In genomic region chr22:45971389-45972028, GRCh38 we compare ENCODE assay signal across 15 cellular contexts. TPM values are rescaled to one million over a fixed set of nuclear protein-coding genes. Genes with fewer than 3 reads are reported as not detected.
DNase-seq lines count a peak whose midpoint lies in the region; ATAC-seq, FAIRE-seq and TF ChIP-seq lines count a peak whose summit lies in the region.
"Had no signal": no experiment of that assay in that cellular context is flagged by ENCODE, and none has a peak within 500 bp of the region (broad histone marks: within the 10 kb centered on the region; RNA-seq: fewer than 3 reads in every experiment).

No MANE protein-coding gene starts in this region.

- FAIRE-seq in GM19239 (lab: Jason Lieb, UNC), result no peak

- no peak for TF ChIP-seq POLR2A in prostate gland (IDR thresholded peaks at IDR 0.05)

- H3K4me3 ChIP-seq in BE2C (ENCODE audit: low read depth, low read length), result peak overlapping the region; percentile 44
- peak overlapping the region; percentile 41 for H3K4me3 ChIP-seq in fibroblast of the aortic adventitia (ENCODE audit: low read depth, low read length)
- H3K4me3 ChIP-seq in prostate gland, result peak overlapping the region; percentile 21 to 31

- DNase-seq in BE2C (no peak), fibroblast of the aortic adventitia (ENCODE audit: low read depth) (no peak), prostate gland (ENCODE audit: low spot score) (no peak), COR-L47 (lab: John Stamatoyannopoulos, UW) (no peak), hippocampal formation (lab: John Stamatoyannopoulos, UW) (no peak), GM19239 (ENCODE audit: insufficient read length, low spot score) (no peak), GM13976 (ENCODE audit: low spot score) (no peak)
- DNase-seq: activated CD8-positive, alpha-beta T cell treated with anti-CD3 and anti-CD28 coated beads for 36 hours; NCI-H510A; sigmoid colon; stimulated activated CD8-positive, alpha-beta memory T cell treated with anti-CD3 and anti-CD28 coated beads, Interleukin-4, amount 100 ng/mL, for 48 hours; SW 1271 had no signal

- WGBS in prostate gland, result 14% methylated on average over 13 of the region's 69 CpGs

- H3K27me3 ChIP-seq in BE2C, result peaks cover 57% of the 10 kb centered on the region
- H3K27me3 ChIP-seq in prostate gland (replicated peaks; ENCODE audit: insufficient read depth), result no peaks in the 10 kb centered on the region

- peak; percentile 4; the same call in 1 of the 3 replicates for ATAC-seq in SK-N-SH treated with all-trans-retinoic acid at 6 μM for 48 hours
- ATAC-seq: activated CD8-positive, alpha-beta T cell treated with anti-CD3 and anti-CD28 coated beads for 36 hours; activated naive CD4-positive, alpha-beta T cell treated with anti-CD3 and anti-CD28 coated beads, Interleukin-2, amount 50 U/mL, for 72 hours; left lobe of liver had no signal

- H3K27ac ChIP-seq in prostate gland, result no peak overlapping the region
- H3K27ac ChIP-seq: sigmoid colon had no signal

- H3K36me3 ChIP-seq in BE2C (no peaks in the 10 kb centered on the region), prostate gland (no peaks in the 10 kb centered on the region)
- H3K36me3 ChIP-seq: sigmoid colon had no signal

- intact Hi-C loops in prostate gland (cut with DNase I), result no loop called here

- H3K4me1 ChIP-seq in BE2C, result no peaks in the 10 kb centered on the region; the same call in 1 of the 2 replicates
- peaks cover 3% of the 10 kb centered on the region for H3K4me1 ChIP-seq in prostate gland (replicated peaks)

- no peak for TF ChIP-seq CTCF in BE2C (IDR thresholded peaks at IDR 0.05; ENCODE audit: low read depth, low read length)
- TF ChIP-seq CTCF in fibroblast of the aortic adventitia (IDR thresholded peaks at IDR 0.05; ENCODE audit: insufficient read depth, low read length), result no peak
- TF ChIP-seq CTCF in prostate gland (IDR thresholded peaks at IDR 0.05), result no peak
- TF ChIP-seq CTCF in GM13976 (IDR thresholded peaks at IDR 0.05; ENCODE audit: borderline replicate concordance, control extremely low read depth, extremely low read depth, insufficient read depth, missing control alignments), result no peak

- in situ Hi-C loops in GM13976 (cut with MboI; ENCODE audit: low sequenced_read_pairs, unreplicated experiment), result no loop called here

- H3K9me3 ChIP-seq in BE2C (no peaks in the 10 kb centered on the region; the same call in 1 of the 2 replicates), prostate gland (no peaks in the 10 kb centered on the region)
- H3K9me3 ChIP-seq: sigmoid colon had no signal

TF ChIP-seq in SK-N-SH treated with all-trans-retinoic acid at 6 μM for 48 hours, 23 proteins besides CTCF, POLR2A, EP300 and RAD21:
- TF ChIP-seq ZFP3 (CRISPR knock-in tag; IDR thresholded peaks at IDR 0.05) (no peak), BACH2 (CRISPR knock-in tag; IDR thresholded peaks at IDR 0.05; ENCODE audit: borderline replicate concordance) (no peak), ZNF8 (CRISPR knock-in tag; IDR thresholded peaks at IDR 0.05) (no peak), CSRNP3 (CRISPR knock-in tag; IDR thresholded peaks at IDR 0.05) (no peak), TCF4 (CRISPR knock-in tag; IDR thresholded peaks at IDR 0.05; ENCODE audit: borderline replicate concordance) (no peak), ZC3H10 (CRISPR knock-in tag; IDR thresholded peaks at IDR 0.05) (no peak), ZNF70 (CRISPR knock-in tag; IDR thresholded peaks at IDR 0.05) (no peak), CSDC2 (CRISPR knock-in tag; IDR thresholded peaks at IDR 0.05) (no peak), OSR1 (CRISPR knock-in tag; IDR thresholded peaks at IDR 0.05) (no peak), ZNF565 (CRISPR knock-in tag; conservative IDR thresholded peaks at IDR 0.05; ENCODE audit: low read depth) (no peak)

RNA-seq across cellular contexts. Expression of gene WNT7B, which starts 5.5 kb away (rescaled TPM):
- not detected for polyA plus RNA-seq in BE2C (2012; ENCODE audit: insufficient read depth, insufficient read length, low read depth)
- total RNA-seq in fibroblast of the aortic adventitia (ENCODE audit: low replicate concordance) (0.18 TPM in 1 of 2 replicates, not detected in the other), prostate gland (1 to 10 TPM; 7.5 to 7.7 TPM)
- total RNA-seq: activated CD8-positive, alpha-beta T cell treated with anti-CD3 and anti-CD28 coated beads for 36 hours; sigmoid colon had no signal
- polyA plus RNA-seq: sigmoid colon had no signal
